In the genomic region with DNA sequence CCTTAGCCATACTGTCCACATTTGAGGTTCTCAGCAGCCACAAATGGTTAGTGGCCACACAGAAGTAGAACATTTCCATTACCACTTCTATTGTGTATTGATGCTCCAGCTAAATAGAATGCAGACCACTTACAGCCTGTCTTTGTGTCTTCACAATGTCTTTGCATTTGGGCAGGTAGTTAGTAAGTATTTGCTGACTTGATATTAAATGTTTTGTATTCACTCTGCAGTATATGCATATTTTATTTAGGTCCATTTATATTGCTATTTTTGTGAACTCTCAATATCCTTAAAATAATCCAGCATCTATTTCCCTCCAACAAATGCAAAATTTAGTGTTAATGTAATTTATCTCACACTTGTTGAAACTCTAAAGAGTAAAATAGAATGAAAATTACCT, we compare ENCODE assay signal across 35 cellular contexts.
"Had no signal": no experiment of that assay in that cellular context is flagged by ENCODE, and none has a peak within 500 bp of the region (broad histone marks: within the 10 kb centered on the region; RNA-seq: fewer than 3 reads in every experiment).

No MANE protein-coding gene starts in this region.

- H3K4me3 ChIP-seq: MG63 had no signal

- H3K27me3 ChIP-seq: MG63 had no signal

- H3K9me3 ChIP-seq: MG63 had no signal

- DNase-seq: Karpas-422, Kasumi-1, MG63, MM.1S, MV-4-11, NCI-H1048, NCI-H1092, NCI-H1092 treated with DMSO at 0.1 percent for 48 hours, NCI-H1105, NCI-H1105 treated with DMSO at 0.1 percent for 48 hours, NCI-H1417, NCI-H1417 treated with DMSO at 0.1 percent for 48 hours, NCI-H1436, NCI-H1436 treated with DMSO at 0.1 percent for 48 hours, NCI-H146, NCI-H1694, NCI-H1694 treated with DMSO at 0.1 percent for 48 hours, NCI-H187, NCI-H187 treated with DMSO at 0.1 percent for 48 hours, NCI-H1930, NCI-H2029, NCI-H2029 treated with DMSO at 0.1 percent for 48 hours, NCI-H2081, NCI-H2081 treated with DMSO at 0.1 percent for 48 hours, NCI-H2107, NCI-H2171, NCI-H2171 treated with DMSO at 0.1 percent for 48 hours, NCI-H2227 treated with DMSO at 0.1 percent for 48 hours, NCI-H226, NCI-H345, NCI-H446, NCI-H446 treated with DMSO at 0.1 percent for 48 hours, NCI-H510A, NCI-H510A treated with DMSO at 0.1 percent for 48 hours, NCI-H524 had no signal
